Comparison of ENCODE assay signal across 16 cellular contexts in the genomic region with DNA sequence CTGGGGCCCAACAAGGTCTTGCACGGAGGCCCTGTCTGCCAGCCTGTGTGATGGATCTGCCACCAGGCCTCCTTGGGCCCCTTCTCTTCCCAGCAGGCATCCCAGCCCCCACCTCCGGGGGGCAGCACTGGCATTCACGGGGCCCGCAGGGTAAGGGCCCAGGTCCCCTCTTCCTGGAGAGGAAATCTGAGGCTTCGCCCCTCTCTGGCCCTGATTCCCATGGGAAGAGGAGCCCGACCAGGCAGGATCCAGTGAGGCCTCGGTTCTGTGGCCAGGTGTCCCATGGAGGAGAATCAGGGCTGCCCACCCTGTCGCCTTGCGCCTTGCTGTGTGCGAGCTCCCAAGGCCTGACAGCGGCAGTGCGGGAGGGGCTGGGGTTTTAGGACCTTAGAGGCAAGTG. TPM values are rescaled to one million over a fixed set of nuclear protein-coding genes. Genes with fewer than 3 reads are reported as not detected.
DNase-seq lines count a peak whose midpoint lies in the region; ATAC-seq and TF ChIP-seq lines count a peak whose summit lies in the region.
"Had no signal": no experiment of that assay in that cellular context is flagged by ENCODE, and none has a peak within 500 bp of the region (broad histone marks: within the 10 kb centered on the region; RNA-seq: fewer than 3 reads in every experiment).

No MANE protein-coding gene starts in this region.

- H3K4me1 ChIP-seq in right atrium auricular region, result peaks cover 0 to 16% of the 10 kb centered on the region in 2 donors
- H3K4me1 ChIP-seq in RWPE2 (ENCODE audit: insufficient read depth, poor library complexity, severe bottlenecking), result no peaks in the 10 kb centered on the region
- H3K4me1 ChIP-seq in aorta (ENCODE audit: control insufficient read depth in 1 of 2, insufficient read depth in 2 of 2, low read length in 2 of 2), result no peaks in the 10 kb centered on the region
- H3K4me1 ChIP-seq: prostate gland had no signal

- WGBS in aorta, 2 donors, result 78% methylated on average over 12 of the region's 12 CpGs

- H3K27ac ChIP-seq in right atrium auricular region (no peak overlapping the region), RWPE2 (ENCODE audit: poor library complexity, severe bottlenecking) (no peak overlapping the region), aorta (ENCODE audit: low read depth in 1 of 2, low read length in 2 of 2) (no peak overlapping the region)
- H3K27ac ChIP-seq: BLaER1, prostate gland, tibial artery had no signal

- ATAC-seq in left cardiac atrium (no peak), RWPE2 (ENCODE audit: low read depth) (no peak), aorta (ENCODE audit: low FRiP score) (no peak), HG02610 (IDR thresholded peaks at IDR 0.05; ENCODE audit: unreplicated experiment) (no peak)

- no peak overlapping the region for H3K4me3 Mint-ChIP-seq in glutamatergic neuron (ENCODE audit: unreplicated experiment)
- H3K4me3 Mint-ChIP-seq: activated naive CD4-positive, alpha-beta T cell treated with anti-CD3 and anti-CD28 coated beads, Interleukin-2, amount 50 U/mL, for 24 hours; dendritic cell treated with granulocyte-macrophage colony-stimulating factor and Interleukin-4, amounts not matched to agents 40 ng/mL and 50 ng/mL, for 4 days had no signal

- TF ChIP-seq CTCF in right atrium auricular region (IDR thresholded peaks at IDR 0.05), result no peak
- no peak for TF ChIP-seq CTCF in RWPE2 (IDR thresholded peaks at IDR 0.05; ENCODE audit: poor library complexity, severe bottlenecking)
- TF ChIP-seq CTCF in glutamatergic neuron (IDR thresholded peaks at IDR 0.05; ENCODE audit: partially characterized antibody, unreplicated experiment), result no peak

- no peaks in the 10 kb centered on the region for H3K27me3 Mint-ChIP-seq in glutamatergic neuron (ENCODE audit: unreplicated experiment)
- H3K27me3 Mint-ChIP-seq: activated naive CD4-positive, alpha-beta T cell treated with anti-CD3 and anti-CD28 coated beads, Interleukin-2, amount 50 U/mL, for 24 hours; dendritic cell treated with granulocyte-macrophage colony-stimulating factor and Interleukin-4, amounts not matched to agents 40 ng/mL and 50 ng/mL, for 4 days had no signal

- H3K36me3 ChIP-seq in right atrium auricular region, result peaks cover 36% of the 10 kb centered on the region
- H3K36me3 ChIP-seq in RWPE2 (ENCODE audit: low read depth), result peaks cover 36% of the 10 kb centered on the region
- peaks cover 0 to 4% of the 10 kb centered on the region in 2 donors for H3K36me3 ChIP-seq in aorta (ENCODE audit: control insufficient read depth in 1 of 2, insufficient read depth in 2 of 2, low read length in 1 of 2)

- DNase-seq in left cardiac atrium, result peak; percentile 15
- DNase-seq in right atrium auricular region (ENCODE audit: low spot score), result no peak
- peak; percentile 59 for DNase-seq in RWPE2 (ENCODE audit: low spot score)
- no peak for DNase-seq in glutamatergic neuron
- DNase-seq in aorta, result peak; percentile 36 to 73
- no peak for DNase-seq in LoVo (ENCODE audit: low spot score)
- no peak for DNase-seq in NCI-H1436 treated with DMSO at 0.1 percent for 48 hours (lab: John Stamatoyannopoulos, UW)
- DNase-seq: activated CD4-positive, CD25-positive, alpha-beta regulatory T cell treated with anti-CD3 and anti-CD28 coated beads, Interleukin-2, amount 50 U/mL, for 72 hours; NCI-H1417; NCI-H774; tibial artery had no signal

- H3K36me3 Mint-ChIP-seq in glutamatergic neuron (ENCODE audit: unreplicated experiment), result no peaks in the 10 kb centered on the region

- no peaks in the 10 kb centered on the region for H3K27me3 ChIP-seq in right atrium auricular region
- no peaks in the 10 kb centered on the region for H3K27me3 ChIP-seq in RWPE2 (ENCODE audit: insufficient read depth, poor library complexity, severe bottlenecking)
- no peaks in the 10 kb centered on the region for H3K27me3 ChIP-seq in aorta (ENCODE audit: control insufficient read depth in 1 of 2, insufficient read depth in 2 of 2, low read length in 1 of 2)
- H3K27me3 ChIP-seq: BLaER1, tibial artery had no signal

- H3K4me1 Mint-ChIP-seq in glutamatergic neuron (ENCODE audit: low read depth, unreplicated experiment), result no peaks in the 10 kb centered on the region

- peaks cover 2% of the 10 kb centered on the region for H3K9me3 Mint-ChIP-seq in glutamatergic neuron (ENCODE audit: unreplicated experiment)
- H3K9me3 Mint-ChIP-seq: activated naive CD4-positive, alpha-beta T cell treated with anti-CD3 and anti-CD28 coated beads, Interleukin-2, amount 50 U/mL, for 24 hours; dendritic cell treated with granulocyte-macrophage colony-stimulating factor and Interleukin-4, amounts not matched to agents 40 ng/mL and 50 ng/mL, for 4 days had no signal

- H3K4me3 ChIP-seq in right atrium auricular region, result no peak overlapping the region
- H3K4me3 ChIP-seq in RWPE2 (ENCODE audit: severe bottlenecking), result no peak overlapping the region
- no peak overlapping the region for H3K4me3 ChIP-seq in aorta (ENCODE audit: low read length in 2 of 2)
- H3K4me3 ChIP-seq: BLaER1, prostate gland, tibial artery had no signal

- intact Hi-C loops in left cardiac atrium (cut with DNase I), result no loop called here
- intact Hi-C loops in aorta (cut with DNase I), result no loop called here

- H3K27ac Mint-ChIP-seq in glutamatergic neuron (ENCODE audit: unreplicated experiment), result peak overlapping the region; percentile 38
- H3K27ac Mint-ChIP-seq: activated naive CD4-positive, alpha-beta T cell treated with anti-CD3 and anti-CD28 coated beads, Interleukin-2, amount 50 U/mL, for 24 hours; dendritic cell treated with granulocyte-macrophage colony-stimulating factor and Interleukin-4, amounts not matched to agents 40 ng/mL and 50 ng/mL, for 4 days had no signal

- H3K9me3 ChIP-seq in right atrium auricular region, result no peaks in the 10 kb centered on the region
- no peaks in the 10 kb centered on the region for H3K9me3 ChIP-seq in RWPE2 (ENCODE audit: severe bottlenecking)
- no peaks in the 10 kb centered on the region for H3K9me3 ChIP-seq in aorta (ENCODE audit: control insufficient read depth, low read length)
- H3K9me3 ChIP-seq: BLaER1, prostate gland, tibial artery had no signal

RNA-seq across cellular contexts. Expression of a gene that starts 48.4 kb away (rescaled TPM):
- total RNA-seq in left cardiac atrium (10 to 100 TPM; 32.6 to 39.4 TPM), right atrium auricular region (10 to 100 TPM; 25.0 to 29.5 TPM), glutamatergic neuron (ENCODE audit: unreplicated experiment) (113 TPM), aorta (10 to 100 TPM; 43.0 to 46.4 TPM)
- polyA plus RNA-seq in aorta, result 10 to 100 TPM; 12.7 to 17.9 TPM

RNA-seq across cellular contexts. Expression of a gene that starts 55.0 kb away (rescaled TPM):
- total RNA-seq in left cardiac atrium (not detected), right atrium auricular region (1 to 10 TPM in 1 of 2 donors, not detected in 1; 1.5 TPM), glutamatergic neuron (ENCODE audit: unreplicated experiment) (not detected), aorta (not detected)
- polyA plus RNA-seq in aorta, result 1 to 10 TPM in 1 of 2 donors, under 1 TPM in 1; 0.38 to 1.2 TPM

Comparison
In these comparisons a context has a peak if more than half of its experiments do, and no peak if none do; other contexts are left out.
1. DNase-seq: peak in left cardiac atrium (single experiment), RWPE2 (single experiment) and aorta (2 of 2); none in right atrium auricular region (single experiment), glutamatergic neuron (single experiment), LoVo (single experiment) and NCI-H1436 treated with DMSO at 0.1 percent for 48 hours (single experiment).